In the genomic region with DNA sequence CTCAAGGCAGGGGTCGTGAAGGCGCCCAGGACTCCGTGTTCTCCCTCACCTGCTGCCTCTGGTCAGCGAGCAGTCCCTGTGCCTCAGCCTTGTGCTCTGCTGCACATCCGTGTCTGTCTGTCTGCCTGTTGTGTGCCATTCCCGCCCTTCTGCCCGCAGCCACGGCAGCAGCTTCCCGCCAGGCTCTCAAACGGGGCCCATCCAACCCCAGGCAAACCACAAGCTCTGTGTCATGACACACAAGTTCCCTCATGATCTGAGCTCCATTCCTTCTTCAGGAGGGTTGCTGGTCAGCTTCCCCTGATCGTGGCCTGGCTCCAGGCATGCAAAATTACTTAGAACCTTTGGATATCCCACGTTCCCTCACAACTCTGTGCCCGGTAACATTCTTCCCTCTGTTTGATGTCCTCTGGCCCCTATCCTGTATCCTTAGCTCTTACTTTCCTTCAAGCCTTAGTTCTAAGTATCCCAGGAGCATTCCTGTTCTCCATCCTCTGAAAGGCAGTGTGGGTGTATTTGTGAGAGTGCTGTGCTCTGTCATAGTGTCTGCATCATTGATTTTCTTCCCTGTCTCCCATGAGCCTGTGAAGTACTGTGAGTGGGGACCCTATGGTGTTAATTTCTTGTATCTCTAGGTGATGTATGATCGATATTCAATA, we compare ENCODE assay signal across 10 cellular contexts. TPM values are rescaled to one million over a fixed set of nuclear protein-coding genes. Genes with fewer than 3 reads are reported as not detected.
DNase-seq lines count a peak whose midpoint lies in the region.
"Had no signal": no experiment of that assay in that cellular context is flagged by ENCODE, and none has a peak within 500 bp of the region (broad histone marks: within the 10 kb centered on the region; RNA-seq: fewer than 3 reads in every experiment).

No MANE protein-coding gene starts in this region.

- peak overlapping the region; percentile 40 to 70 for H3K27ac ChIP-seq in esophagus (ENCODE audit: low read depth in 2 of 2, low read length in 1 of 2)

- peak overlapping the region; percentile 91 for H3K27ac Mint-ChIP-seq in activated CD4-positive, alpha-beta T cell treated with anti-CD3 and anti-CD28 coated beads, Interleukin-2, amount 10 ng/mL, durations not matched to agents 7 days and 5 days

- no peaks in the 10 kb centered on the region for H3K27me3 Mint-ChIP-seq in activated CD4-positive, alpha-beta T cell treated with anti-CD3 and anti-CD28 coated beads, Interleukin-2, amount 10 ng/mL, durations not matched to agents 7 days and 5 days

- no peaks in the 10 kb centered on the region for H3K4me1 ChIP-seq in esophagus (ENCODE audit: control insufficient read depth in 2 of 2, insufficient read depth in 2 of 2, low read length in 1 of 2)

- peak overlapping the region; percentile 18 to 21 for H3K4me3 ChIP-seq in esophagus (ENCODE audit: low read depth in 1 of 2, low read length in 2 of 2)

- DNase-seq in HK-2 (ENCODE audit: unreplicated experiment) (peak; percentile 58), NCI-H748 (lab: John Stamatoyannopoulos, UW; ENCODE audit: unreplicated experiment) (no peak), NCI-H510A treated with DMSO at 0.1 percent for 48 hours (lab: John Stamatoyannopoulos, UW) (no peak), AG08395 (ENCODE audit: low spot score) (no peak), GM19240 (ENCODE audit: insufficient read length, low spot score) (no peak)
- DNase-seq in activated CD4-positive, alpha-beta T cell treated with anti-CD3 and anti-CD28 coated beads, Interleukin-2, amount 10 ng/mL, durations not matched to agents 7 days and 5 days = peak; percentile 58
- DNase-seq in stimulated activated CD4-positive, alpha-beta T cell treated with anti-CD3 and anti-CD28 coated beads, Interleukin-1b, Interleukin-23, amount 100 ng/mL, for 48 hours = peak; percentile 79

- POLR2A ChIA-PET in activated CD4-positive, alpha-beta T cell treated with anti-CD3 and anti-CD28 coated beads, Interleukin-2, amount 10 ng/mL, durations not matched to agents 7 days and 5 days (lab: Charles Lee) = interaction anchor here (0.6 kb wide), 2 partner anchors 49 to 1361 kb away, joined by 3 read pairs; no protein-coding TSS in a partner anchor

- H3K27me3 ChIP-seq in esophagus (ENCODE audit: control insufficient read depth in 1 of 2, insufficient read depth in 2 of 2, low read length in 2 of 2) = no peaks in the 10 kb centered on the region

- H3K36me3 ChIP-seq in esophagus (ENCODE audit: control insufficient read depth in 2 of 2, insufficient read depth in 2 of 2, low read length in 1 of 2) = peaks cover 5 to 6% of the 10 kb centered on the region in 2 donors

- H3K9me3 Mint-ChIP-seq in activated CD4-positive, alpha-beta T cell treated with anti-CD3 and anti-CD28 coated beads, Interleukin-2, amount 10 ng/mL, durations not matched to agents 7 days and 5 days = peaks cover 3% of the 10 kb centered on the region

- CTCF ChIA-PET in activated CD4-positive, alpha-beta T cell treated with anti-CD3 and anti-CD28 coated beads, Interleukin-2, amount 10 ng/mL, durations not matched to agents 7 days and 5 days (lab: Charles Lee) = interaction anchor here (0.6 to 2.8 kb wide), 7 partner anchors 11 to 384 kb away, joined by 3 to 11 read pairs (median 3); no protein-coding TSS in a partner anchor

- H3K4me1 Mint-ChIP-seq in activated CD4-positive, alpha-beta T cell treated with anti-CD3 and anti-CD28 coated beads, Interleukin-2, amount 10 ng/mL, durations not matched to agents 7 days and 5 days = peaks cover 78% of the 10 kb centered on the region

- H3K36me3 Mint-ChIP-seq in activated CD4-positive, alpha-beta T cell treated with anti-CD3 and anti-CD28 coated beads, Interleukin-2, amount 10 ng/mL, durations not matched to agents 7 days and 5 days (ENCODE audit: low read depth) = peaks cover 57% of the 10 kb centered on the region

- 80 to 84% methylated on average over 14 of the region's 14 CpGs for WGBS in esophagus, 2 donors

- H3K9me3 ChIP-seq in esophagus (ENCODE audit: control insufficient read depth in 2 of 2, insufficient read depth in 1 of 2, low read depth in 1 of 2, low read length in 1 of 2) = peaks cover 0 to 4% of the 10 kb centered on the region in 2 donors

- H3K4me3 Mint-ChIP-seq in activated CD4-positive, alpha-beta T cell treated with anti-CD3 and anti-CD28 coated beads, Interleukin-2, amount 10 ng/mL, durations not matched to agents 7 days and 5 days = peak overlapping the region; percentile 77

RNA-seq across cellular contexts. Expression of a gene that starts 3.2 kb away (rescaled TPM):
- total RNA-seq in activated CD4-positive, alpha-beta T cell treated with anti-CD3 and anti-CD28 coated beads, Interleukin-2, amount 10 ng/mL, durations not matched to agents 7 days and 5 days = 10 to 100 TPM; 41.4 to 45.1 TPM
- 1 to 10 TPM; 1.5 to 2.2 TPM for polyA plus RNA-seq in esophagus

RNA-seq across cellular contexts. Expression of a gene that starts 45.8 kb away (rescaled TPM):
- total RNA-seq in activated CD4-positive, alpha-beta T cell treated with anti-CD3 and anti-CD28 coated beads, Interleukin-2, amount 10 ng/mL, durations not matched to agents 7 days and 5 days = 10 to 100 TPM; 19.7 to 25.4 TPM
- polyA plus RNA-seq in esophagus = under 1 TPM; 0.12 to 0.24 TPM
- total RNA-seq: dermis microvascular lymphatic vessel endothelial cell, lung microvascular endothelial cell had no signal

Comparison
In these comparisons a context has a peak if more than half of its experiments do, and no peak if none do; other contexts are left out.
1. DNase-seq: peak in HK-2 (single experiment), activated CD4-positive, alpha-beta T cell treated with anti-CD3 and anti-CD28 coated beads, Interleukin-2, amount 10 ng/mL, durations not matched to agents 7 days and 5 days (single experiment) and stimulated activated CD4-positive, alpha-beta T cell treated with anti-CD3 and anti-CD28 coated beads, Interleukin-1b, Interleukin-23, amount 100 ng/mL, for 48 hours (single experiment); none in NCI-H748 (single experiment), NCI-H510A treated with DMSO at 0.1 percent for 48 hours (single experiment), AG08395 (single experiment) and GM19240 (single experiment).